In genomic region chr13:99220199-99220931, GRCh38 we compare ENCODE assay signal across 14 cellular contexts. TPM values are rescaled to one million over a fixed set of nuclear protein-coding genes. Genes with fewer than 3 reads are reported as not detected.
DNase-seq lines count a peak whose midpoint lies in the region; ATAC-seq lines count a peak whose summit lies in the region.
"Had no signal": no experiment of that assay in that cellular context is flagged by ENCODE, and none has a peak within 500 bp of the region (broad histone marks: within the 10 kb centered on the region; RNA-seq: fewer than 3 reads in every experiment).

No MANE protein-coding gene starts in this region.

- H3K9me3 ChIP-seq in skeletal muscle tissue (ENCODE audit: control insufficient read depth in 3 of 3, low read length in 3 of 3) = no peaks in the 10 kb centered on the region
- H3K9me3 ChIP-seq: colonic mucosa had no signal

- no peaks in the 10 kb centered on the region for H3K36me3 ChIP-seq in skeletal muscle tissue (ENCODE audit: control insufficient read depth in 3 of 3, insufficient read depth in 3 of 3, low read length in 3 of 3)
- H3K36me3 ChIP-seq: colonic mucosa had no signal

- H3K36me3 Mint-ChIP-seq in activated naive CD4-positive, alpha-beta T cell treated with anti-CD3 and anti-CD28 coated beads, Interleukin-2, amount 10 ng/mL, durations not matched to agents 7 days and 5 days = peaks cover 50% of the 10 kb centered on the region
- H3K36me3 Mint-ChIP-seq in activated naive CD8-positive, alpha-beta T cell treated with anti-CD3 and anti-CD28 coated beads for 36 hours = peaks cover 38% of the 10 kb centered on the region

- peaks cover 34 to 60% (median 37%) of the 10 kb centered on the region in 3 donors for H3K4me1 ChIP-seq in skeletal muscle tissue (ENCODE audit: control insufficient read depth in 3 of 3, insufficient read depth in 3 of 3, low read length in 3 of 3)
- H3K4me1 ChIP-seq: colonic mucosa had no signal

- peak overlapping the region in 1 of 3 donors; percentile 28 for H3K9ac ChIP-seq in skeletal muscle tissue (ENCODE audit: low read depth in 1 of 3, low read length in 3 of 3)

- peak overlapping the region in 1 of 3 donors; percentile 15 for H3K4me3 ChIP-seq in skeletal muscle tissue (ENCODE audit: low read length in 3 of 3)
- H3K4me3 ChIP-seq: colonic mucosa had no signal

- H3K27ac ChIP-seq in skeletal muscle tissue (ENCODE audit: low read depth, low read length) = peak overlapping the region; percentile 87
- H3K27ac ChIP-seq: colonic mucosa had no signal

- H3K27ac Mint-ChIP-seq in activated naive CD4-positive, alpha-beta T cell treated with anti-CD3 and anti-CD28 coated beads, Interleukin-2, amount 10 ng/mL, durations not matched to agents 7 days and 5 days = peak overlapping the region; percentile 78
- peak overlapping the region; percentile 83 for H3K27ac Mint-ChIP-seq in activated naive CD8-positive, alpha-beta T cell treated with anti-CD3 and anti-CD28 coated beads for 36 hours
- H3K27ac Mint-ChIP-seq: stimulated activated memory B cell treated with anti-CD40 and anti-IgM and Interleukin-4, amounts not matched to agents 10 μg/mL and 1 μg/mL and 100 μg/mL, for 72 hours had no signal

- H3K27me3 Mint-ChIP-seq in activated naive CD4-positive, alpha-beta T cell treated with anti-CD3 and anti-CD28 coated beads, Interleukin-2, amount 10 ng/mL, durations not matched to agents 7 days and 5 days = no peaks in the 10 kb centered on the region
- H3K27me3 Mint-ChIP-seq in activated naive CD8-positive, alpha-beta T cell treated with anti-CD3 and anti-CD28 coated beads for 36 hours = no peaks in the 10 kb centered on the region
- H3K27me3 Mint-ChIP-seq: stimulated activated memory B cell treated with anti-CD40 and anti-IgM and Interleukin-4, amounts not matched to agents 10 μg/mL and 1 μg/mL and 100 μg/mL, for 72 hours had no signal

- peaks cover 92% of the 10 kb centered on the region for H3K4me1 Mint-ChIP-seq in activated naive CD4-positive, alpha-beta T cell treated with anti-CD3 and anti-CD28 coated beads, Interleukin-2, amount 10 ng/mL, durations not matched to agents 7 days and 5 days
- peaks cover 87% of the 10 kb centered on the region for H3K4me1 Mint-ChIP-seq in activated naive CD8-positive, alpha-beta T cell treated with anti-CD3 and anti-CD28 coated beads for 36 hours

- ATAC-seq in GM21390 (IDR thresholded peaks at IDR 0.05; ENCODE audit: unreplicated experiment) = no peak
- ATAC-seq: stimulated activated memory B cell treated with anti-CD40 and anti-IgM and Interleukin-4, amounts not matched to agents 10 μg/mL and 1 μg/mL and 100 μg/mL, for 72 hours had no signal

- peak; percentile 56 for DNase-seq in activated naive CD4-positive, alpha-beta T cell treated with anti-CD3 and anti-CD28 coated beads, Interleukin-2, amount 10 ng/mL, durations not matched to agents 7 days and 5 days
- DNase-seq in activated naive CD4-positive, alpha-beta T cell (lab: John Stamatoyannopoulos, UW) = no peak
- DNase-seq in NAMALWA (ENCODE audit: low spot score) (peak; percentile 59), NCI-H146 treated with DMSO at 0.1 percent for 48 hours (lab: John Stamatoyannopoulos, UW; ENCODE audit: unreplicated experiment) (no peak)
- DNase-seq in activated naive CD8-positive, alpha-beta T cell treated with anti-CD3 and anti-CD28 coated beads for 36 hours = no peak
- no peak for DNase-seq in NK-92 treated with Interleukin-12 subunit alpha and Interleukin-12 subunit beta, amount 100 ng/mL, for 24 hours (lab: John Stamatoyannopoulos, UW)
- DNase-seq: activated gamma-delta T cell treated with Interleukin-2 at 50 U/mL for 16 hours, colonic mucosa, mesenchymal stem cell had no signal

- peaks cover 3% of the 10 kb centered on the region for H3K9me3 Mint-ChIP-seq in activated naive CD4-positive, alpha-beta T cell treated with anti-CD3 and anti-CD28 coated beads, Interleukin-2, amount 10 ng/mL, durations not matched to agents 7 days and 5 days
- peaks cover 5% of the 10 kb centered on the region for H3K9me3 Mint-ChIP-seq in activated naive CD8-positive, alpha-beta T cell treated with anti-CD3 and anti-CD28 coated beads for 36 hours

- no peaks in the 10 kb centered on the region for H3K27me3 ChIP-seq in skeletal muscle tissue (ENCODE audit: control insufficient read depth in 3 of 3, insufficient read depth in 3 of 3, low read length in 3 of 3)
- H3K27me3 ChIP-seq: colonic mucosa had no signal

- H3K4me3 Mint-ChIP-seq in activated naive CD4-positive, alpha-beta T cell treated with anti-CD3 and anti-CD28 coated beads, Interleukin-2, amount 10 ng/mL, durations not matched to agents 7 days and 5 days = peak overlapping the region; percentile 20
- H3K4me3 Mint-ChIP-seq in activated naive CD8-positive, alpha-beta T cell treated with anti-CD3 and anti-CD28 coated beads for 36 hours = peak overlapping the region; percentile 42
- H3K4me3 Mint-ChIP-seq: stimulated activated memory B cell treated with anti-CD40 and anti-IgM and Interleukin-4, amounts not matched to agents 10 μg/mL and 1 μg/mL and 100 μg/mL, for 72 hours had no signal

- CTCF ChIA-PET in activated naive CD4-positive, alpha-beta T cell treated with anti-CD3 and anti-CD28 coated beads, Interleukin-2, amount 10 ng/mL, durations not matched to agents 7 days and 5 days (lab: Charles Lee) = interaction anchor here (1.4 to 2.1 kb wide), 3 partner anchors 20 to 44 kb away, joined by 3 to 10 read pairs (median 5); partner anchors contain the start of gene UBAC2

RNA-seq across cellular contexts. Expression of gene UBAC2, which starts 19.7 kb away (rescaled TPM):
- total RNA-seq in activated naive CD8-positive, alpha-beta T cell treated with anti-CD3 and anti-CD28 coated beads for 36 hours = 10 to 100 TPM; 56.0 to 59.0 TPM
- 100 TPM for total RNA-seq in skeletal muscle tissue

RNA-seq across cellular contexts. Expression of gene GPR18, which starts 37.8 kb away (rescaled TPM):
- 10 to 100 TPM; 16.9 to 17.6 TPM for total RNA-seq in activated naive CD8-positive, alpha-beta T cell treated with anti-CD3 and anti-CD28 coated beads for 36 hours
- total RNA-seq in skeletal muscle tissue = under 0.01 TPM
- total RNA-seq: LHCN-M2, posterior vena cava had no signal

Comparison
In these comparisons a context has a peak if more than half of its experiments do, and no peak if none do; other contexts are left out.
1. DNase-seq: peak in activated naive CD4-positive, alpha-beta T cell treated with anti-CD3 and anti-CD28 coated beads, Interleukin-2, amount 10 ng/mL, durations not matched to agents 7 days and 5 days (single experiment) and NAMALWA (single experiment); none in activated naive CD4-positive, alpha-beta T cell (0 of 4), activated naive CD8-positive, alpha-beta T cell treated with anti-CD3 and anti-CD28 coated beads for 36 hours (single experiment), NCI-H146 treated with DMSO at 0.1 percent for 48 hours (single experiment) and NK-92 treated with Interleukin-12 subunit alpha and Interleukin-12 subunit beta, amount 100 ng/mL, for 24 hours (single experiment).
2. RNA of gene GPR18, which starts 37.8 kb away (total RNA-seq): 16.9 to 17.6 TPM in activated naive CD8-positive, alpha-beta T cell treated with anti-CD3 and anti-CD28 coated beads for 36 hours; under 0.01 TPM in skeletal muscle tissue (single experiment); every median in the first group is over 10 times any median in the second.